Comparison of ENCODE assay signal across 23 cellular contexts in the genomic region with DNA sequence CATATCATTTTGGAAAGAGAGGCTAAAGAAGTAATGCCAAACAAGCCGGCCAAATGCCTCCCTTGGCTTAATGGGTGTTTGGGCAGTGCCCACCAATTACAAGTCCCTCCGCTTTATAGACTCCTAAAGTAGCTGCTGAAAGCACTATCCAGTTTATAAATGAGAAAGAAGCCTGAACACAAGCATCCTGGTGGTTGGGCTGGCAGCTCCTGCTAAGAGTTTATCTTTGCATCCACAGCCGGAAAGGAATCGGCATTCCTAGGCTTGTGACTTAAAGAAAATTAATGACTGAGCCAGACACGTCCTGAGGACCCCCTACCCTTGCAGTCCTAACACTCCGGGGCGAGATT. TPM values are rescaled to one million over a fixed set of nuclear protein-coding genes. Genes with fewer than 3 reads are reported as not detected.
DNase-seq lines count a peak whose midpoint lies in the region; ATAC-seq, FAIRE-seq and TF ChIP-seq lines count a peak whose summit lies in the region.
"Had no signal": no experiment of that assay in that cellular context is flagged by ENCODE, and none has a peak within 500 bp of the region (broad histone marks: within the 10 kb centered on the region; RNA-seq: fewer than 3 reads in every experiment).

No MANE protein-coding gene starts in this region.

- H3K9me3 ChIP-seq in iPS-20b (ENCODE audit: insufficient read depth, low read depth, low read length): no peaks in the 10 kb centered on the region; the same call in 1 of the 2 replicates

- H3K9me3 Mint-ChIP-seq in progenitor cell of endocrine pancreas (ENCODE audit: low read depth): no peaks in the 10 kb centered on the region
- H3K9me3 Mint-ChIP-seq: CD8-positive, alpha-beta T cell had no signal

- H3K27me3 Mint-ChIP-seq in progenitor cell of endocrine pancreas: peaks cover 65% of the 10 kb centered on the region

- H3K4me3 ChIP-seq in iPS-20b (ENCODE audit: low read length): peak overlapping the region; percentile 2; the same call in 1 of the 2 replicates
- H3K4me3 ChIP-seq: BLaER1, PC-9, SK-N-MC had no signal

- peak; percentile 38 for FAIRE-seq in TTC549 (lab: Jason Lieb, UNC)
- FAIRE-seq: A204.1, D721Med had no signal

- peak overlapping the region; percentile 46 for H3K4me3 Mint-ChIP-seq in progenitor cell of endocrine pancreas (ENCODE audit: low read depth)
- H3K4me3 Mint-ChIP-seq: CD8-positive, alpha-beta T cell had no signal

- DNase-seq in H4 (ENCODE audit: low spot score) (peak; percentile 12), progenitor cell of endocrine pancreas (ENCODE audit: low spot score, unreplicated experiment) (no peak), cortex of kidney (lab: John Stamatoyannopoulos, UW) (no peak), NCI-H526 (lab: John Stamatoyannopoulos, UW) (no peak), caudate nucleus (lab: John Stamatoyannopoulos, UW) (no peak)
- DNase-seq: CD8-positive, alpha-beta T cell; DMS79 treated with DMSO at 0.1 percent for 48 hours; GOT3; NCI-H1105; NCI-H187; NCI-H82; PC-9; Right ventricle myocardium superior had no signal

- peaks cover 41% of the 10 kb centered on the region for H3K4me1 Mint-ChIP-seq in progenitor cell of endocrine pancreas (ENCODE audit: low read depth)

- no peak overlapping the region for H3K9ac ChIP-seq in iPS-20b (ENCODE audit: low read depth, low read length)
- H3K9ac ChIP-seq: BLaER1 had no signal

- H3K27ac Mint-ChIP-seq in progenitor cell of endocrine pancreas: peak overlapping the region; percentile 83
- H3K27ac Mint-ChIP-seq: CD8-positive, alpha-beta T cell had no signal

- H3K27ac ChIP-seq in iPS-20b (ENCODE audit: low read length): no peak overlapping the region
- no peak overlapping the region for H3K27ac ChIP-seq in caudate nucleus (ENCODE audit: low read depth, low read length)
- H3K27ac ChIP-seq: BLaER1, PC-9, SK-N-MC had no signal

- peaks cover 19% of the 10 kb centered on the region; the same call in 1 of the 2 replicates for H3K4me1 ChIP-seq in iPS-20b (ENCODE audit: insufficient read depth, low read length)
- H3K4me1 ChIP-seq: BLaER1 had no signal

- H3K36me3 ChIP-seq in iPS-20b (ENCODE audit: insufficient read depth, low read depth, low read length): no peaks in the 10 kb centered on the region
- H3K36me3 ChIP-seq: BLaER1 had no signal

- peaks cover 100% of the 10 kb centered on the region for H3K27me3 ChIP-seq in iPS-20b (ENCODE audit: insufficient read depth, low read length)

- TF ChIP-seq CTCF in progenitor cell of endocrine pancreas (IDR thresholded peaks at IDR 0.05; ENCODE audit: unreplicated experiment): no peak

- ATAC-seq in GM18511 (IDR thresholded peaks at IDR 0.05; ENCODE audit: unreplicated experiment): no peak
- ATAC-seq: CD8-positive, alpha-beta T cell had no signal

- H3K36me3 Mint-ChIP-seq in progenitor cell of endocrine pancreas (ENCODE audit: insufficient read depth): no peaks in the 10 kb centered on the region
- H3K36me3 Mint-ChIP-seq: CD8-positive, alpha-beta T cell had no signal

RNA-seq across cellular contexts. Expression of gene NKX2-3, which starts 13.1 kb away (rescaled TPM):
- total RNA-seq in H4 (2014; rRNA removed; shearing (Covaris generic)): not detected in 2 replicates
- not detected in 2 replicates for total RNA-seq in progenitor cell of endocrine pancreas
- total RNA-seq: CD8-positive, alpha-beta T cell; G401; HT-29; LHCN-M2; PC-9; Right ventricle myocardium superior had no signal
